In genomic region chr10:12500406-12501303, GRCh38 we compare ENCODE assay signal across 9 cellular contexts.
DNase-seq lines count a peak whose midpoint lies in the region; ATAC-seq and TF ChIP-seq lines count a peak whose summit lies in the region.
"Had no signal": no experiment of that assay in that cellular context is flagged by ENCODE, and none has a peak within 500 bp of the region (broad histone marks: within the 10 kb centered on the region; RNA-seq: fewer than 3 reads in every experiment).

No MANE protein-coding gene starts in this region.

- H3K36me3 Mint-ChIP-seq in naive B cell, result peaks cover 0 to 15% of the 10 kb centered on the region in 2 donors
- H3K36me3 Mint-ChIP-seq: activated naive CD4-positive, alpha-beta T cell treated with anti-CD3 and anti-CD28 coated beads, Interleukin-2, amount 10 ng/mL, durations not matched to agents 7 days and 5 days had no signal

- ATAC-seq in naive B cell (ENCODE audit: low read depth in 2 of 2) (peak in 1 of 2 donors; percentile 16), HG02642 (IDR thresholded peaks at IDR 0.05; ENCODE audit: poor library complexity, unreplicated experiment) (no peak)

- TF ChIP-seq CTCF in adrenal gland (IDR thresholded peaks at IDR 0.05), result no peak

- H3K27ac Mint-ChIP-seq in naive B cell, result peak overlapping the region; percentile 41 to 91 (median 70)
- H3K27ac Mint-ChIP-seq: activated naive CD4-positive, alpha-beta T cell treated with anti-CD3 and anti-CD28 coated beads, Interleukin-2, amount 10 ng/mL, durations not matched to agents 7 days and 5 days had no signal

- H3K9me3 Mint-ChIP-seq in naive B cell, result peaks cover 0 to 2% (median 0%) of the 10 kb centered on the region in 7 donors
- H3K9me3 Mint-ChIP-seq: activated naive CD4-positive, alpha-beta T cell treated with anti-CD3 and anti-CD28 coated beads, Interleukin-2, amount 10 ng/mL, durations not matched to agents 7 days and 5 days had no signal

- no peak for TF ChIP-seq POLR2A in adrenal gland (IDR thresholded peaks at IDR 0.05)

- no peaks in the 10 kb centered on the region for H3K36me3 ChIP-seq in adrenal gland (replicated peaks in 1 of 2)
- H3K36me3 ChIP-seq: heart right ventricle had no signal

- no peaks in the 10 kb centered on the region for H3K27me3 Mint-ChIP-seq in naive B cell

- peak; percentile 36 for DNase-seq in Daoy (ENCODE audit: low read depth)
- DNase-seq in NCI-H1436 (lab: John Stamatoyannopoulos, UW), result peak; percentile 51
- DNase-seq in adrenal gland, result peak in 4 of 7 donors; percentile 30 to 64 (median 42)
- no peak for DNase-seq in naive B cell
- DNase-seq in NCI-H526 (lab: John Stamatoyannopoulos, UW), result no peak
- DNase-seq in G401 (ENCODE audit: low spot score), result no peak
- DNase-seq: activated naive CD4-positive, alpha-beta T cell treated with anti-CD3 and anti-CD28 coated beads, Interleukin-2, amount 10 ng/mL, durations not matched to agents 7 days and 5 days; heart right ventricle had no signal

- no peaks in the 10 kb centered on the region for H3K9me3 ChIP-seq in adrenal gland (replicated peaks in 1 of 3)
- H3K9me3 ChIP-seq: heart right ventricle had no signal

- peaks cover 69 to 94% (median 85%) of the 10 kb centered on the region in 3 donors for H3K4me1 Mint-ChIP-seq in naive B cell

- no peaks in the 10 kb centered on the region for H3K27me3 ChIP-seq in adrenal gland
- H3K27me3 ChIP-seq: heart right ventricle had no signal

- H3K4me3 Mint-ChIP-seq in naive B cell, result peak overlapping the region in 1 of 8 donors; percentile 8
- H3K4me3 Mint-ChIP-seq: activated naive CD4-positive, alpha-beta T cell treated with anti-CD3 and anti-CD28 coated beads, Interleukin-2, amount 10 ng/mL, durations not matched to agents 7 days and 5 days had no signal

- in situ Hi-C loops in G401 (cut with HindIII; ENCODE audit: low sequenced_read_pairs), result no loop called here

- WGBS in adrenal gland, 4 donors, result 39 to 48% (median 46%) methylated on average over 7 of the region's 7 CpGs

- intact Hi-C loops in adrenal gland (cut with DNase I), result no loop called here

- no peak overlapping the region for H3K4me3 ChIP-seq in adrenal gland
- H3K4me3 ChIP-seq: heart right ventricle had no signal

- H3K27ac ChIP-seq in adrenal gland, result no peak overlapping the region

- peaks cover 14 to 23% of the 10 kb centered on the region in 2 donors for H3K4me1 ChIP-seq in adrenal gland (replicated peaks in 1 of 2)

Comparison
In these comparisons a context has a peak if more than half of its experiments do, and no peak if none do; other contexts are left out.
1. DNase-seq: peak in Daoy (single experiment), NCI-H1436 (single experiment) and adrenal gland (4 of 7); none in naive B cell (single experiment), NCI-H526 (0 of 2) and G401 (single experiment).